Comparison of ENCODE assay signal across 24 cellular contexts in the genomic region with DNA sequence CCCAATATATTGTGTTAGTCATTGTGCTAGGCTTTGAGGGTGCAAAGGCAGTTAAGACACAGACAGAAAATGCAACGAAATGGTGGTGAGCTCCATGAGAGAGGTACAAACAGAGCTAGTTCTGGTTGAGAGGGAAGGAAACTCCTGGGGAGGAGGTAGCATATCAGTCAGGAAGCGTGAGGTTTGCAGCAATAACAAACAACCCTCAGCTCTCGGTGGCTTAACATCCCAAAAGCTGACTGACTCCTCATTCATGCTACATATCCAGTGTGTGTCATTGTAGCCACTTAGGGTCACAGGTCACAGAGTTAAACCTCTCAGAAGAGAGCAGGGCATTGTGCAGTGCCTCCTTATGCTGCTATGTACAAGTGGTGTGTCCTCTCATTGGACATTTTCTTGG. TPM values are rescaled to one million over a fixed set of nuclear protein-coding genes. Genes with fewer than 3 reads are reported as not detected.
"Had no signal": no experiment of that assay in that cellular context is flagged by ENCODE, and none has a peak within 500 bp of the region (broad histone marks: within the 10 kb centered on the region; RNA-seq: fewer than 3 reads in every experiment).

No MANE protein-coding gene starts in this region.

- H3K27ac Mint-ChIP-seq: activated CD8-positive, alpha-beta T cell treated with anti-CD3 and anti-CD28 coated beads, Interleukin-2, amount 10 ng/mL, durations not matched to agents 7 days and 5 days; activated naive CD8-positive, alpha-beta T cell; brain; T-helper 1 cell treated with Interleukin-12 subunit alpha and Interleukin-12 subunit beta and Interleukin-4 antibody, amounts not matched to agents 30 μg/mL and 1 μg/mL, for 36 hours had no signal

- ATAC-seq: activated CD4-positive, CD25-positive, alpha-beta regulatory T cell treated with anti-CD3 and anti-CD28 coated beads, Interleukin-2, amount 50 U/mL, for 24 hours; activated CD8-positive, alpha-beta T cell treated with anti-CD3 and anti-CD28 coated beads, Interleukin-2, amount 10 ng/mL, durations not matched to agents 7 days and 5 days had no signal

- DNase-seq: activated CD4-positive, alpha-beta T cell treated with anti-CD3 and anti-CD28 coated beads for 4 hours; activated CD8-positive, alpha-beta memory T cell treated with anti-CD3 and anti-CD28 coated beads, Interleukin-2, amount 50 U/mL, for 48 hours; activated CD8-positive, alpha-beta T cell treated with anti-CD3 and anti-CD28 coated beads, Interleukin-2, amount 10 ng/mL, durations not matched to agents 7 days and 5 days; activated effector memory CD4-positive, alpha-beta T cell treated with Interleukin-2 at 50 U/mL for 16 hours; activated naive CD4-positive, alpha-beta T cell; activated T-cell treated with anti-CD3 and anti-CD28 coated beads, Interleukin-2, amount 50 U/mL, for 1 hour; amygdala; Kasumi-1; KBM-7; NCI-H1048; NCI-H1417 treated with DMSO at 0.1 percent for 48 hours; NCI-H1694; NCI-H2029 treated with DMSO at 0.1 percent for 48 hours; NCI-H345; NCI-H510A; NCI-H526 treated with DMSO at 0.1 percent for 48 hours; OCI-M1; Right ventricle myocardium superior; RPMI8226 had no signal

- H3K9me3 Mint-ChIP-seq: T-helper 1 cell treated with Interleukin-12 subunit alpha and Interleukin-12 subunit beta and Interleukin-4 antibody, amounts not matched to agents 30 μg/mL and 1 μg/mL, for 36 hours had no signal

- H3K4me3 Mint-ChIP-seq: activated CD8-positive, alpha-beta T cell treated with anti-CD3 and anti-CD28 coated beads, Interleukin-2, amount 10 ng/mL, durations not matched to agents 7 days and 5 days; T-helper 1 cell treated with Interleukin-12 subunit alpha and Interleukin-12 subunit beta and Interleukin-4 antibody, amounts not matched to agents 30 μg/mL and 1 μg/mL, for 36 hours had no signal

- H3K36me3 Mint-ChIP-seq: activated naive CD8-positive, alpha-beta T cell; brain had no signal

RNA-seq across cellular contexts. Expression of gene ST14, which starts 1.7 kb away (rescaled TPM):
- total RNA-seq: activated CD8-positive, alpha-beta T cell treated with anti-CD3 and anti-CD28 coated beads, Interleukin-2, amount 10 ng/mL, durations not matched to agents 7 days and 5 days; SJSA1 had no signal
